Comparison of ENCODE assay signal across 8 cellular contexts in the genomic region with DNA sequence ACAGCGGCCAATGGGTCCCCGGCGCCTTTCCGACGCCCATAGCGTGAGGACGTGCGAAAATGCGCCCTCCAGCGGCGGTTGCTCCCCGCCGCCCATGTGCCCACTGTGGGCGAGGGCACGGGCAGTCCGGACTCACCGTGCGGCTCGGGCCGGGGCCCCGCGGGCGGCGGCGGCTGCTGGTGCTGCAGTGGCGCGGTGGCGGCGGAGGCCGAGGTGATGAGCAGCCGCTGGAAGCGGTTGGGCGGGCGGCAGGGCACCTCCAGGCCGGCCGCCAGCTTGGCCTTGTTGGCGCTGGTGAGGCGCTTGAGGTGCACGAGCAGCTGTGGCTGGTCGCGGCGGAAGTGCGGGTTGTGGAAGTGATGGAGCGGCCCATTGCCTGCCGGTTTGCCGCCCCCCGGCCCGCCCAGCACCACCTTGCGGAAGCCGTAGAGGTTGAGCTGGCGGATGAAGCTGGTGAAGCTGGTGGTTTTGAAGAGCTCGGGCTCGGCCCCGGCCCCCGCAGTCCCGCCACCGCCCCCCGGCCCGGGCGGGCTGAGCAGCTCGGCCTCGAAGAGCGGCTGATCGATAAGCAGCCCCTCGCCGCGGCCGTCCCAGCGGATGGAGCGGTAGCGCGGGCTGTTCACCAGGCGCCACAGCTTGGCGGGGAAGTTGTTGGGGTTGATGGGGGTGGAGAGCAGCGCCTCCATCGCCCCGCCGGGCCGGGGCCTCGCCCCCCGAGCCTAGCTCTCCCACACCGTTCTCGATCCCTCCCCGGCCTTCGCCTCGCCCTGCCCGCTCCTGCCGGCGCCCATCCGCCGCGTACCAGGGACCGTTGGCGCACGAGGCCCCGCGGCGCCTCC.
DNase-seq lines count a peak whose midpoint lies in the region; ATAC-seq and TF ChIP-seq lines count a peak whose summit lies in the region.

HSF5 (minus strand) TSS at position 820 of the 839 bp plus-strand sequence; CDS start at position 686, 134 bp downstream.

- TF ChIP-seq CTCF in GM12865 (IDR thresholded peaks at IDR 0.05; ENCODE audit: insufficient read depth, low read depth, low read length, missing control alignments) = peak; percentile 38

- DNase-seq in GM12865 (ENCODE audit: low read depth) = peak; percentile 56
- DNase-seq in activated CD4-positive, alpha-beta T cell treated with anti-CD3 and anti-CD28 coated beads for 48 hours = peak; percentile 81
- DNase-seq in effector CD8-positive, alpha-beta T cell (lab: John Stamatoyannopoulos, UW) = peak; percentile 48
- DNase-seq in stimulated activated CD4-positive, alpha-beta T cell treated with anti-CD3 and anti-CD28 coated beads, Interleukin-15, amount 100 ng/mL, for 48 hours (ENCODE audit: low read depth in 2 of 2) = peak; percentile 47 to 58
- DNase-seq in AG08396 (ENCODE audit: low spot score) = no peak
- no peak for DNase-seq in NCI-H1105 (lab: John Stamatoyannopoulos, UW)
- DNase-seq in NCI-H345 (lab: John Stamatoyannopoulos, UW) = no peak

- ATAC-seq in GM19324 (IDR thresholded peaks at IDR 0.05; ENCODE audit: low FRiP score, unreplicated experiment) = no peak

- no peak within 1 kb of the TSS for H3K4me3 ChIP-seq in GM12865 (ENCODE audit: low read depth, low read length)

Comparison
In these comparisons a context has a peak if more than half of its experiments do, and no peak if none do; other contexts are left out.
1. DNase-seq: peak in GM12865 (single experiment), activated CD4-positive, alpha-beta T cell treated with anti-CD3 and anti-CD28 coated beads for 48 hours (single experiment), effector CD8-positive, alpha-beta T cell (single experiment) and stimulated activated CD4-positive, alpha-beta T cell treated with anti-CD3 and anti-CD28 coated beads, Interleukin-15, amount 100 ng/mL, for 48 hours (2 of 2); none in AG08396 (single experiment), NCI-H1105 (single experiment) and NCI-H345 (single experiment).